In genomic region chr4:575281-576141, GRCh38 we compare ENCODE assay signal across 1 cellular context.
TF ChIP-seq lines count a peak whose summit lies in the region.

No MANE protein-coding gene starts in this region.

TF ChIP-seq in IMR-90, 13 proteins besides CTCF, POLR2A, EP300 and RAD21 (continued from another document):
- no peak for TF ChIP-seq CHD1 (IDR thresholded peaks at IDR 0.05; ENCODE audit: low read depth, low read length)
- TF ChIP-seq RCOR1 (IDR thresholded peaks at IDR 0.05; ENCODE audit: insufficient replicate concordance, low read length) = no peak
- no peak for TF ChIP-seq MAFK (IDR thresholded peaks at IDR 0.05; ENCODE audit: low read depth, low read length)
- TF ChIP-seq CEBPB (IDR thresholded peaks at IDR 0.05; ENCODE audit: low read depth, low read length) = no peak
- no peak for TF ChIP-seq RFX5 (IDR thresholded peaks at IDR 0.05; ENCODE audit: low read depth, low read length)
